11 cellular contexts compared by ENCODE assay signal in the genomic region with DNA sequence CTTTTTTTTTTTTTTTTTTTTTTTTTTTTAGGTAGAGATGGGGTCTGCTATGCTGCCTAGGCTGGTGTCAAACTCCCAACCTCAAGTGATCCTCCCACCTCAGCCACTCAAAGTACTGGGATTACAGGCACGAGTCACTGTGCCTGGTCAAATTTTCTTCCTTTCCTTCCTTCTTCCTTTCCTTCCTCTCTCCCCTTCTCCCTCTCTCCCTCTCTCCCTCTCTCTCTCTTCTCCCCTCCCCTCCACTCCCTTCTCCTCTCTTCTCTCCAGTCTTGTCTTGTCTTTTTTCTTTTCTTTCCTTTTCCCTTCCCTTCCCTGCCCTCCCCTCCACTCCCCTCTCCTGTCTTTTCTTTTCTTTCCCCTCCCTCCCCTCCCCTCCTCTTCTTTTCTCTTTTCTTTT. TPM values are rescaled to one million over a fixed set of nuclear protein-coding genes. Genes with fewer than 3 reads are reported as not detected.
"Had no signal": no experiment of that assay in that cellular context is flagged by ENCODE, and none has a peak within 500 bp of the region (broad histone marks: within the 10 kb centered on the region; RNA-seq: fewer than 3 reads in every experiment).

No MANE protein-coding gene starts in this region.

- H2AFZ ChIP-seq: GM23248, GM23338 had no signal

- DNase-seq: GM23248, GOT3, H7, H9, HCEC 1CT, HFFc6 had no signal

- H3K4me2 ChIP-seq: GM23338 had no signal

- H3K9ac ChIP-seq: GM23248 had no signal

- H3K4me3 Mint-ChIP-seq: GM23338, H9, HFFc6 had no signal

- FAIRE-seq: H1, H54 had no signal

- H3K36me3 ChIP-seq: HAP-1 had no signal

- H3K4me1 ChIP-seq: HAP-1 had no signal

- H3K9me3 ChIP-seq: HAP-1 had no signal

- H3K4me3 ChIP-seq: GM23248, GM23338, HAP-1 had no signal

- ATAC-seq: GM23338 had no signal

- H3K27ac Mint-ChIP-seq: GM23338, H9, HFFc6 had no signal

- H3K9me3 Mint-ChIP-seq: GM23338, H9, HFFc6 had no signal

- H3K27ac ChIP-seq: GM23248 had no signal

RNA-seq across cellular contexts. Expression of a gene that starts 7.2 kb away (rescaled TPM):
- total RNA-seq: GM23248, H4, HFFc6 had no signal
- polyA plus RNA-seq: GM23248 had no signal
